In genomic region chr2:157760949-157761348, GRCh38 we compare ENCODE assay signal across 3 cellular contexts.
TF ChIP-seq lines count a peak whose summit lies in the region.

No MANE protein-coding gene starts in this region.

TF ChIP-seq in liver, 16 proteins besides CTCF, POLR2A, EP300 and RAD21:
- no peak for TF ChIP-seq YY1 (IDR thresholded peaks at IDR 0.05)
- no peak for TF ChIP-seq HNF4G (IDR thresholded peaks at IDR 0.05)
- no peak for TF ChIP-seq JUND (IDR thresholded peaks at IDR 0.05)
- no peak for TF ChIP-seq EGR1 (IDR thresholded peaks at IDR 0.05; ENCODE audit: low read depth in 2 of 2)
- TF ChIP-seq MAX (IDR thresholded peaks at IDR 0.05) = no peak
- TF ChIP-seq RXRA (IDR thresholded peaks at IDR 0.05) = peak in 1 of 2 donors; percentile 23
- no peak for TF ChIP-seq FOXA1 (IDR thresholded peaks at IDR 0.05)
- no peak for TF ChIP-seq ATF3 (IDR thresholded peaks at IDR 0.05)
- TF ChIP-seq FOXA2 (IDR thresholded peaks at IDR 0.05) = no peak
- TF ChIP-seq ZBTB33 (IDR thresholded peaks at IDR 0.05) = no peak
- no peak for TF ChIP-seq REST (IDR thresholded peaks at IDR 0.05)
- TF ChIP-seq HNF4A (conservative IDR thresholded peaks at IDR 0.05) = peak in 1 of 2 donors; percentile 49
- no peak for TF ChIP-seq SP1 (IDR thresholded peaks at IDR 0.05)
- TF ChIP-seq NR2F2 (IDR thresholded peaks at IDR 0.05) = no peak
- no peak for TF ChIP-seq TAF1 (conservative IDR thresholded peaks at IDR 0.05)

TF ChIP-seq in HepG2, 621 proteins besides CTCF, POLR2A, EP300 and RAD21:
- TF ChIP-seq ZNF224 (CRISPR knock-in tag; IDR thresholded peaks at IDR 0.05) (no peak), MAZ (IDR thresholded peaks at IDR 0.05; ENCODE audit: borderline replicate concordance, low read depth, low read length) (no peak), MAZ (CRISPR knock-in tag; IDR thresholded peaks at IDR 0.05; ENCODE audit: low read depth) (no peak), MYC (CRISPR knock-in tag; IDR thresholded peaks at IDR 0.05; ENCODE audit: borderline replicate concordance) (no peak), ZBTB4 (CRISPR knock-in tag; IDR thresholded peaks at IDR 0.05; ENCODE audit: borderline replicate concordance) (no peak), PTBP1 (IDR thresholded peaks at IDR 0.05; ENCODE audit: low read depth, low read length, poor library complexity, severe bottlenecking) (no peak), MXD4 (CRISPR knock-in tag; IDR thresholded peaks at IDR 0.05) (no peak), ZBTB44 (CRISPR knock-in tag; IDR thresholded peaks at IDR 0.05) (no peak), MBD4 (IDR thresholded peaks at IDR 0.05; ENCODE audit: borderline replicate concordance, low read length) (no peak), CENPX (CRISPR knock-in tag; IDR thresholded peaks at IDR 0.05) (no peak), FOSL1 (CRISPR knock-in tag; IDR thresholded peaks at IDR 0.05; ENCODE audit: borderline replicate concordance) (no peak), YEATS4 (CRISPR knock-in tag; IDR thresholded peaks at IDR 0.05; ENCODE audit: borderline replicate concordance) (no peak), SNAI1 (CRISPR knock-in tag; IDR thresholded peaks at IDR 0.05; ENCODE audit: borderline replicate concordance) (no peak), ZSCAN12 (CRISPR knock-in tag; IDR thresholded peaks at IDR 0.05) (no peak), ZBTB10 (CRISPR knock-in tag; IDR thresholded peaks at IDR 0.05; ENCODE audit: borderline replicate concordance) (no peak), ZNF33B (CRISPR knock-in tag; IDR thresholded peaks at IDR 0.05) (no peak), SMAD9 (CRISPR knock-in tag; IDR thresholded peaks at IDR 0.05) (no peak), ISX (CRISPR knock-in tag; conservative IDR thresholded peaks at IDR 0.05) (no peak), NR2C2 (CRISPR knock-in tag; IDR thresholded peaks at IDR 0.05; ENCODE audit: borderline replicate concordance) (no peak), HOXA7 (CRISPR knock-in tag; IDR thresholded peaks at IDR 0.05) (no peak), SP4 (CRISPR knock-in tag; IDR thresholded peaks at IDR 0.05) (no peak)

TF ChIP-seq in H1, 55 proteins besides CTCF, POLR2A, EP300 and RAD21:
- TF ChIP-seq PHF8 (conservative IDR thresholded peaks at IDR 0.05; ENCODE audit: low read depth, low read length) = no peak
- no peak for TF ChIP-seq RXRA (IDR thresholded peaks at IDR 0.05; ENCODE audit: insufficient read depth, low read depth, low read length)
- TF ChIP-seq ATF2 (IDR thresholded peaks at IDR 0.05; ENCODE audit: low read length) = no peak
- TF ChIP-seq EZH2 (IDR thresholded peaks at IDR 0.05; ENCODE audit: low read depth, low read length, severe bottlenecking) = no peak
- TF ChIP-seq POLR2AphosphoS5 (IDR thresholded peaks at IDR 0.05; ENCODE audit: low read depth, low read length) = no peak
- TF ChIP-seq MAX (IDR thresholded peaks at IDR 0.05) = no peak
- no peak for TF ChIP-seq E2F6 (IDR thresholded peaks at IDR 0.05)
- TF ChIP-seq FOSL1 (IDR thresholded peaks at IDR 0.05; ENCODE audit: insufficient read depth, low read depth, low read length) = no peak
- no peak for TF ChIP-seq GTF2F1 (IDR thresholded peaks at IDR 0.05; ENCODE audit: borderline replicate concordance, low read depth, low read length)
- no peak for TF ChIP-seq NANOG (IDR thresholded peaks at IDR 0.05; ENCODE audit: insufficient read depth, low read depth, low read length, poor library complexity, severe bottlenecking)
- no peak for TF ChIP-seq CBX5 (IDR thresholded peaks at IDR 0.05; ENCODE audit: low read depth, low read length)
- TF ChIP-seq BRCA1 (IDR thresholded peaks at IDR 0.05; ENCODE audit: low read depth, low read length) = no peak
- no peak for TF ChIP-seq CHD7 (IDR thresholded peaks at IDR 0.05; ENCODE audit: insufficient replicate concordance, low read length)
- no peak for TF ChIP-seq TAF7 (optimal IDR thresholded peaks at IDR 0.05; ENCODE audit: borderline replicate concordance, low read depth, low read length)
- no peak for TF ChIP-seq EGR1 (IDR thresholded peaks at IDR 0.05; ENCODE audit: borderline replicate concordance, low read depth, low read length)
- TF ChIP-seq BCL11A (IDR thresholded peaks at IDR 0.05; ENCODE audit: low read depth in 2 of 2, low read length in 2 of 2) = no peak
- no peak for TF ChIP-seq KDM5A (IDR thresholded peaks at IDR 0.05; ENCODE audit: low read length)
- TF ChIP-seq HDAC6 (IDR thresholded peaks at IDR 0.05; ENCODE audit: low read depth, low read length) = no peak
- TF ChIP-seq RBBP5 (IDR thresholded peaks at IDR 0.05; ENCODE audit: borderline replicate concordance, low read depth, low read length) = no peak
